1 cellular context compared by ENCODE assay signal in the genomic region with DNA sequence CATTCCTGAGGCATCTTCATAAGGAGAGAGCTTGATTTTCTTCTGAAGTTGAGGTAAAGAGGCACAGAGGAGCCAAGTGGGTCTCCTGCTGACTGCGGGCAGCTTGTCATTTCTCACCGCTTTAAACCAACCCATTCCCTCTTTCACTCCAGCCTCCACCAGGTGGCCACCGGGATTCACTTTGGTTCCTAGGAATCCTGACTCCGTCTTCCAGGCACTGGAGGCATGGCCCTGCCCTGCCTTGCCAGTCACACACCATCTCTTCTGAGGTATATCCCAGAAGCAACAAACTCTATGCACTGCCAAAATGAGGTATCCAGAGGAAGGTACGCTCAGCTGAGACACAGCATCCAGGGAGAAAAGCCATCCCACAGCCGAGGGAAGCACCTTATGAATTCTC.
TF ChIP-seq lines count a peak whose summit lies in the region.

No MANE protein-coding gene starts in this region.

TF ChIP-seq in IMR-90, 13 proteins besides CTCF, POLR2A, EP300 and RAD21:
- TF ChIP-seq, protein P1, sequence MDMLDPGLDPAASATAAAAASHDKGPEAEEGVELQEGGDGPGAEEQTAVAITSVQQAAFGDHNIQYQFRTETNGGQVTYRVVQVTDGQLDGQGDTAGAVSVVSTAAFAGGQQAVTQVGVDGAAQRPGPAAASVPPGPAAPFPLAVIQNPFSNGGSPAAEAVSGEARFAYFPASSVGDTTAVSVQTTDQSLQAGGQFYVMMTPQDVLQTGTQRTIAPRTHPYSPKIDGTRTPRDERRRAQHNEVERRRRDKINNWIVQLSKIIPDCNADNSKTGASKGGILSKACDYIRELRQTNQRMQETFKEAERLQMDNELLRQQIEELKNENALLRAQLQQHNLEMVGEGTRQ (IDR thresholded peaks at IDR 0.05; ENCODE audit: low read depth, low read length), result no peak
- TF ChIP-seq NFE2L2 (IDR thresholded peaks at IDR 0.05; ENCODE audit: low read depth, low read length) (no peak), MXI1 (IDR thresholded peaks at IDR 0.05; ENCODE audit: borderline replicate concordance, low read depth, low read length) (no peak), MAFK (IDR thresholded peaks at IDR 0.05; ENCODE audit: low read depth, low read length) (no peak), SMC3 (IDR thresholded peaks at IDR 0.05; ENCODE audit: low read depth, low read length) (no peak), RCOR1 (IDR thresholded peaks at IDR 0.05; ENCODE audit: insufficient replicate concordance, low read length) (no peak), RFX5 (IDR thresholded peaks at IDR 0.05; ENCODE audit: low read depth, low read length) (no peak), FOS (IDR thresholded peaks at IDR 0.05; ENCODE audit: low read depth, low read length) (no peak), CEBPB (IDR thresholded peaks at IDR 0.05; ENCODE audit: low read depth, low read length) (no peak)
- TF ChIP-seq, protein P2, sequence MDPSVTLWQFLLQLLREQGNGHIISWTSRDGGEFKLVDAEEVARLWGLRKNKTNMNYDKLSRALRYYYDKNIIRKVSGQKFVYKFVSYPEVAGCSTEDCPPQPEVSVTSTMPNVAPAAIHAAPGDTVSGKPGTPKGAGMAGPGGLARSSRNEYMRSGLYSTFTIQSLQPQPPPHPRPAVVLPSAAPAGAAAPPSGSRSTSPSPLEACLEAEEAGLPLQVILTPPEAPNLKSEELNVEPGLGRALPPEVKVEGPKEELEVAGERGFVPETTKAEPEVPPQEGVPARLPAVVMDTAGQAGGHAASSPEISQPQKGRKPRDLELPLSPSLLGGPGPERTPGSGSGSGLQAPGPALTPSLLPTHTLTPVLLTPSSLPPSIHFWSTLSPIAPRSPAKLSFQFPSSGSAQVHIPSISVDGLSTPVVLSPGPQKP (IDR thresholded peaks at IDR 0.05; ENCODE audit: borderline replicate concordance, low read depth, low read length), result no peak
